8 cellular contexts compared by ENCODE assay signal in genomic region chr15:90064931-90065681, GRCh38. TPM values are rescaled to one million over a fixed set of nuclear protein-coding genes. Genes with fewer than 3 reads are reported as not detected.
DNase-seq lines count a peak whose midpoint lies in the region; ATAC-seq and TF ChIP-seq lines count a peak whose summit lies in the region.
"Had no signal": no experiment of that assay in that cellular context is flagged by ENCODE, and none has a peak within 500 bp of the region (broad histone marks: within the 10 kb centered on the region; RNA-seq: fewer than 3 reads in every experiment).

No MANE protein-coding gene starts in this region.

- WGBS in esophagus, 2 donors, result 64 to 65% methylated on average over 30 of the region's 30 CpGs

- H3K36me3 ChIP-seq in RWPE2 (ENCODE audit: low read depth) (peaks cover 10% of the 10 kb centered on the region), esophagus (ENCODE audit: control insufficient read depth in 2 of 2, insufficient read depth in 2 of 2, low read length in 1 of 2) (peaks cover 3 to 16% of the 10 kb centered on the region in 2 donors), muscle layer of colon (ENCODE audit: insufficient read depth, low read length) (peaks cover 8% of the 10 kb centered on the region), upper lobe of right lung (peaks cover 16% of the 10 kb centered on the region)
- H3K36me3 ChIP-seq: SJSA1 had no signal

- H3K27me3 ChIP-seq in RWPE2 (ENCODE audit: insufficient read depth, poor library complexity, severe bottlenecking) (no peaks in the 10 kb centered on the region), esophagus (ENCODE audit: control insufficient read depth in 1 of 2, insufficient read depth in 2 of 2, low read length in 2 of 2) (no peaks in the 10 kb centered on the region), muscle layer of colon (ENCODE audit: control insufficient read depth in 1 of 2, insufficient read depth in 2 of 2, low read length in 2 of 2) (no peaks in the 10 kb centered on the region), upper lobe of right lung (no peaks in the 10 kb centered on the region)
- H3K27me3 ChIP-seq: SJSA1 had no signal

- H3K27ac ChIP-seq in RWPE2 (ENCODE audit: poor library complexity, severe bottlenecking) (no peak overlapping the region), esophagus (ENCODE audit: low read depth in 2 of 2, low read length in 1 of 2) (peak overlapping the region; percentile 44 to 71), muscle layer of colon (ENCODE audit: low read depth, low read length) (peak overlapping the region; percentile 57), upper lobe of right lung (peak overlapping the region; percentile 87)
- H3K27ac ChIP-seq: SJSA1 had no signal

- intact Hi-C loops in upper lobe of right lung (cut with DNase I), result no loop called here

- no peaks in the 10 kb centered on the region for H3K9me3 ChIP-seq in RWPE2 (ENCODE audit: severe bottlenecking)
- no peaks in the 10 kb centered on the region for H3K9me3 ChIP-seq in esophagus (ENCODE audit: control insufficient read depth in 2 of 2, insufficient read depth in 1 of 2, low read depth in 1 of 2, low read length in 1 of 2)
- no peaks in the 10 kb centered on the region for H3K9me3 ChIP-seq in muscle layer of colon (ENCODE audit: low read length)
- H3K9me3 ChIP-seq in upper lobe of right lung, result no peaks in the 10 kb centered on the region
- H3K9me3 ChIP-seq: SJSA1 had no signal

- TF ChIP-seq CTCF in RWPE2 (IDR thresholded peaks at IDR 0.05; ENCODE audit: poor library complexity, severe bottlenecking) (no peak), upper lobe of right lung (IDR thresholded peaks at IDR 0.05) (no peak)

- H3K9ac ChIP-seq in muscle layer of colon (ENCODE audit: low read length), result no peak overlapping the region

- no peak overlapping the region for H3K4me3 ChIP-seq in RWPE2 (ENCODE audit: severe bottlenecking)
- H3K4me3 ChIP-seq in esophagus (ENCODE audit: low read depth in 1 of 2, low read length in 2 of 2), result no peak overlapping the region
- peak overlapping the region; percentile 14 to 16 for H3K4me3 ChIP-seq in muscle layer of colon (ENCODE audit: low read depth in 1 of 2, low read length in 2 of 2)
- H3K4me3 ChIP-seq in upper lobe of right lung, result peak overlapping the region; percentile 14
- H3K4me3 ChIP-seq: SJSA1 had no signal

- peaks cover 25% of the 10 kb centered on the region for H3K4me1 ChIP-seq in RWPE2 (ENCODE audit: insufficient read depth, poor library complexity, severe bottlenecking)
- peaks cover 13 to 36% of the 10 kb centered on the region in 2 donors for H3K4me1 ChIP-seq in esophagus (ENCODE audit: control insufficient read depth in 2 of 2, insufficient read depth in 2 of 2, low read length in 1 of 2)
- H3K4me1 ChIP-seq in muscle layer of colon (ENCODE audit: insufficient read depth, low read length), result peaks cover 44% of the 10 kb centered on the region
- H3K4me1 ChIP-seq in upper lobe of right lung, result peaks cover 63% of the 10 kb centered on the region
- H3K4me1 ChIP-seq: SJSA1 had no signal

- ATAC-seq in RWPE2 (ENCODE audit: low read depth) (no peak), upper lobe of right lung (peak; percentile 54), GM18498 (IDR thresholded peaks at IDR 0.05; ENCODE audit: unreplicated experiment) (no peak), GM19351 (IDR thresholded peaks at IDR 0.05; ENCODE audit: unreplicated experiment) (no peak)

- peak; percentile 77 for DNase-seq in RWPE2 (ENCODE audit: low spot score)
- peak; percentile 82 for DNase-seq in upper lobe of right lung
- DNase-seq in SK-N-DZ (ENCODE audit: low spot score), result no peak

RNA-seq across cellular contexts. Expression of gene IDH2, which starts 37.2 kb away (rescaled TPM):
- 10 to 100 TPM; 63.5 to 98.5 TPM for polyA plus RNA-seq in esophagus
- 43.1 TPM for total RNA-seq in upper lobe of right lung
- polyA plus RNA-seq in SK-N-DZ (2014; cell fraction: cytosol; rRNA removed), result 189 and 195 TPM in 2 replicates
- polyA plus RNA-seq in SK-N-DZ (2014; cell fraction: nucleus; rRNA removed), result 127 and 150 TPM in 2 replicates

Comparison
In these comparisons a context has a peak if more than half of its experiments do, and no peak if none do; other contexts are left out.
1. H3K4me3 ChIP-seq: peak in muscle layer of colon (2 of 2) and upper lobe of right lung (single experiment); none in RWPE2 (single experiment) and esophagus (0 of 2).